1 cellular context compared by ENCODE assay signal in genomic region chr11:47848636-47849155, GRCh38.
TF ChIP-seq lines count a peak whose summit lies in the region.

No MANE protein-coding gene starts in this region.

TF ChIP-seq in SK-N-SH treated with all-trans-retinoic acid at 6 μM for 48 hours, 23 proteins besides CTCF, POLR2A, EP300 and RAD21 (continued from another document):
- TF ChIP-seq ZNF70 (CRISPR knock-in tag; IDR thresholded peaks at IDR 0.05) (no peak), ZNF565 (CRISPR knock-in tag; conservative IDR thresholded peaks at IDR 0.05; ENCODE audit: low read depth) (no peak), BACH2 (CRISPR knock-in tag; IDR thresholded peaks at IDR 0.05; ENCODE audit: borderline replicate concordance) (no peak), ISL1 (CRISPR knock-in tag; IDR thresholded peaks at IDR 0.05) (no peak), CREB5 (CRISPR knock-in tag; IDR thresholded peaks at IDR 0.05; ENCODE audit: low read depth) (no peak), TSHZ2 (CRISPR knock-in tag; IDR thresholded peaks at IDR 0.05) (no peak), OSR1 (CRISPR knock-in tag; IDR thresholded peaks at IDR 0.05) (no peak), POU6F1 (CRISPR knock-in tag; IDR thresholded peaks at IDR 0.05; ENCODE audit: borderline replicate concordance, low read depth) (no peak), ZNF8 (CRISPR knock-in tag; IDR thresholded peaks at IDR 0.05) (no peak)
